In the genomic region with DNA sequence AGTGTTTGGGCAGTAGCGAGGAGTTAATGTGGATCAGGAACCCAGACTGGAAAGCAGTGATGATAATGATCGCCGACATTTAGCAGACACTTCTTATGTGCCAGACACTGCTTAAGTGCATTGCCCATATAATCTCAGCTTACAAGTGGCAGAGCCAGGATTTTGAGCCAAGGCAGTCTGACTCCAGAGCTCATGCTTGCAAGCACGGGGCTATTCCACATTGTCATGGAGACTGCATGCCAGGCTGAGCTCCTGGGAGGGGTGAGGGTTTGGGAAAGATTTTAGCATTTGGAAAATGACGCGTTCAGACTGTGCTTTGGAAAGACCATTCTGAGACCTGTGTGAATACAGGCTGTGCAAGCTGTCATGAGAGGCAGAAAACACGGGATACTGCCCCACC, we compare ENCODE assay signal across 14 cellular contexts.
A peak's percentile ranks its signal among the peaks of the same experiment; 100 is the strongest.
DNase-seq lines count a peak whose midpoint lies in the region; ATAC-seq and TF ChIP-seq lines count a peak whose summit lies in the region.
"Had no signal": no experiment of that assay in that cellular context is flagged by ENCODE, and none has a peak within 500 bp of the region (broad histone marks: within the 10 kb centered on the region; RNA-seq: fewer than 3 reads in every experiment).

No MANE protein-coding gene starts in this region.

- no peak for TF ChIP-seq POLR2A in gastroesophageal sphincter (IDR thresholded peaks at IDR 0.05)

- H4K20me1 ChIP-seq in SK-N-SH (ENCODE audit: insufficient read depth), result no peaks in the 10 kb centered on the region

- TF ChIP-seq CTCF in SK-N-SH (IDR thresholded peaks at IDR 0.05) (no peak), gastroesophageal sphincter (IDR thresholded peaks at IDR 0.05) (no peak), retinal pigment epithelial cell (conservative IDR thresholded peaks at IDR 0.05; ENCODE audit: low read depth, low read length) (no peak)

- peak overlapping the region; percentile 84 to 93 for H3K27ac ChIP-seq in SK-N-SH (ENCODE audit: low read depth in 2 of 2, low read length in 1 of 2)
- peak overlapping the region in 3 of 4 donors; percentile 50 to 65 (median 61) for H3K27ac ChIP-seq in gastroesophageal sphincter

- peak overlapping the region; percentile 73; the same call in 1 of the 2 replicates for H2AFZ ChIP-seq in SK-N-SH (ENCODE audit: low read depth)

- peak overlapping the region; percentile 46 for H3K4me2 ChIP-seq in SK-N-SH

- H3K9ac ChIP-seq in SK-N-SH, result peak overlapping the region; percentile 36; the same call in 1 of the 2 replicates

- H3K9me2 ChIP-seq in SK-N-SH, result no peaks in the 10 kb centered on the region

- in situ Hi-C loops in G401 (cut with HindIII; ENCODE audit: low sequenced_read_pairs), result no loop called here

- TF ChIP-seq EP300 in SK-N-SH (IDR thresholded peaks at IDR 0.05; ENCODE audit: borderline replicate concordance in 1 of 2, low read depth in 1 of 2, low read length in 1 of 2) (peak; percentile 80 to 92; a peak in 3 of 4 replicates), gastroesophageal sphincter (IDR thresholded peaks at IDR 0.05) (no peak)

- H3K4me3 ChIP-seq in SK-N-SH (ENCODE audit: low read depth in 2 of 2, low read length in 1 of 2), result no peak overlapping the region; a peak in 1 of 4 replicates
- no peak overlapping the region for H3K4me3 ChIP-seq in gastroesophageal sphincter
- peak overlapping the region; percentile 16 for H3K4me3 ChIP-seq in retinal pigment epithelial cell (ENCODE audit: low read length)

- CTCF ChIA-PET in SK-N-SH (lab: Yijun Ruan, JAX), result interaction anchor here (0.9 to 1.4 kb wide), 4 partner anchors 10 to 972 kb away, joined by 3 to 7 read pairs (median 4); no protein-coding TSS in a partner anchor

- ATAC-seq in gastroesophageal sphincter, result peak; percentile 78
- ATAC-seq in left colon, result no peak
- no peak for ATAC-seq in GM21723 (IDR thresholded peaks at IDR 0.05; ENCODE audit: unreplicated experiment)
- ATAC-seq: Panc1 had no signal

- H3K27me3 ChIP-seq in SK-N-SH (ENCODE audit: insufficient read depth) (no peaks in the 10 kb centered on the region), gastroesophageal sphincter (no peaks in the 10 kb centered on the region)

- intact Hi-C loops in left colon (cut with DNase I, micrococcal nuclease), result no loop called here

- H3K36me3 ChIP-seq in SK-N-SH (replicated peaks in 1 of 2; ENCODE audit: control insufficient read depth in 1 of 2, insufficient read depth in 2 of 2, low read length in 1 of 2) (no peaks in the 10 kb centered on the region), gastroesophageal sphincter (no peaks in the 10 kb centered on the region)

- H3K4me1 ChIP-seq in SK-N-SH (ENCODE audit: control insufficient read depth in 1 of 2, insufficient read depth in 2 of 2, low read depth in 1 of 2, low read length in 1 of 2), result peaks cover 16 to 32% of the 10 kb centered on the region in 2 experiments; a peak in 3 of 4 replicates
- peaks cover 0 to 17% (median 0%) of the 10 kb centered on the region in 3 donors for H3K4me1 ChIP-seq in gastroesophageal sphincter

- H3F3A ChIP-seq in SK-N-SH (replicated peaks; ENCODE audit: insufficient read depth), result peaks cover 16% of the 10 kb centered on the region

- peak; percentile 37; the same call in 1 of the 2 replicates for TF ChIP-seq RAD21 in SK-N-SH (IDR thresholded peaks at IDR 0.05; ENCODE audit: low read length)

- POLR2A ChIA-PET in SK-N-SH (lab: Yijun Ruan, JAX), result interaction anchor here (0.7 kb wide), 1 partner anchor 29 kb away, joined by 3 read pairs; no protein-coding TSS in a partner anchor

- peak; percentile 84 for DNase-seq in G401 (ENCODE audit: low spot score)
- DNase-seq in SK-N-SH, result peak; percentile 58
- DNase-seq in retinal pigment epithelial cell (ENCODE audit: low read depth), result peak; percentile 96
- DNase-seq in activated CD4-positive, alpha-beta T cell treated with anti-CD3 and anti-CD28 coated beads for 1 hour, result no peak
- DNase-seq in activated CD4-positive, CD25-positive, alpha-beta regulatory T cell (lab: John Stamatoyannopoulos, UW), result no peak
- no peak for DNase-seq in left colon
- DNase-seq: CD4-positive, alpha-beta memory T cell; NCI-H1694 treated with DMSO at 0.1 percent for 48 hours; stimulated activated CD4-positive, alpha-beta T cell treated with anti-CD3 and anti-CD28 coated beads, Interleukin-15, amount 100 ng/mL, for 24 hours; stimulated activated CD8-positive, alpha-beta memory T cell treated with anti-CD3 and anti-CD28 coated beads, Interleukin-4, amount 100 ng/mL, for 48 hours; T1000 had no signal

- no peaks in the 10 kb centered on the region for H3K79me2 ChIP-seq in SK-N-SH (ENCODE audit: insufficient read depth)

- no peaks in the 10 kb centered on the region for H3K9me3 ChIP-seq in SK-N-SH
- no peaks in the 10 kb centered on the region for H3K9me3 ChIP-seq in gastroesophageal sphincter

- 23% methylated on average over 7 of the region's 7 CpGs for WGBS in SK-N-SH (ENCODE audit: low lambda C conversion rate)
- 28 to 34% methylated on average over 3 to 7 of the region's 7 CpGs for WGBS in gastroesophageal sphincter (ENCODE audit: low coverage in 1 of 2), 2 donors

TF ChIP-seq in SK-N-SH, 30 proteins besides CTCF, POLR2A, EP300 and RAD21 (continues in another document):
- TF ChIP-seq, protein P1, sequence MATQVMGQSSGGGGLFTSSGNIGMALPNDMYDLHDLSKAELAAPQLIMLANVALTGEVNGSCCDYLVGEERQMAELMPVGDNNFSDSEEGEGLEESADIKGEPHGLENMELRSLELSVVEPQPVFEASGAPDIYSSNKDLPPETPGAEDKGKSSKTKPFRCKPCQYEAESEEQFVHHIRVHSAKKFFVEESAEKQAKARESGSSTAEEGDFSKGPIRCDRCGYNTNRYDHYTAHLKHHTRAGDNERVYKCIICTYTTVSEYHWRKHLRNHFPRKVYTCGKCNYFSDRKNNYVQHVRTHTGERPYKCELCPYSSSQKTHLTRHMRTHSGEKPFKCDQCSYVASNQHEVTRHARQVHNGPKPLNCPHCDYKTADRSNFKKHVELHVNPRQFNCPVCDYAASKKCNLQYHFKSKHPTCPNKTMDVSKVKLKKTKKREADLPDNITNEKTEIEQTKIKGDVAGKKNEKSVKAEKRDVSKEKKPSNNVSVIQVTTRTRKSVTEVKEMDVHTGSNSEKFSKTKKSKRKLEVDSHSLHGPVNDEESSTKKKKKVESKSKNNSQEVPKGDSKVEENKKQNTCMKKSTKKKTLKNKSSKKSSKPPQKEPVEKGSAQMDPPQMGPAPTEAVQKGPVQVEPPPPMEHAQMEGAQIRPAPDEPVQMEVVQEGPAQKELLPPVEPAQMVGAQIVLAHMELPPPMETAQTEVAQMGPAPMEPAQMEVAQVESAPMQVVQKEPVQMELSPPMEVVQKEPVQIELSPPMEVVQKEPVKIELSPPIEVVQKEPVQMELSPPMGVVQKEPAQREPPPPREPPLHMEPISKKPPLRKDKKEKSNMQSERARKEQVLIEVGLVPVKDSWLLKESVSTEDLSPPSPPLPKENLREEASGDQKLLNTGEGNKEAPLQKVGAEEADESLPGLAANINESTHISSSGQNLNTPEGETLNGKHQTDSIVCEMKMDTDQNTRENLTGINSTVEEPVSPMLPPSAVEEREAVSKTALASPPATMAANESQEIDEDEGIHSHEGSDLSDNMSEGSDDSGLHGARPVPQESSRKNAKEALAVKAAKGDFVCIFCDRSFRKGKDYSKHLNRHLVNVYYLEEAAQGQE (IDR thresholded peaks at IDR 0.05; ENCODE audit: low read depth, low read length), result peak; percentile 34; the same call in 1 of the 2 replicates
- TF ChIP-seq, protein P2, sequence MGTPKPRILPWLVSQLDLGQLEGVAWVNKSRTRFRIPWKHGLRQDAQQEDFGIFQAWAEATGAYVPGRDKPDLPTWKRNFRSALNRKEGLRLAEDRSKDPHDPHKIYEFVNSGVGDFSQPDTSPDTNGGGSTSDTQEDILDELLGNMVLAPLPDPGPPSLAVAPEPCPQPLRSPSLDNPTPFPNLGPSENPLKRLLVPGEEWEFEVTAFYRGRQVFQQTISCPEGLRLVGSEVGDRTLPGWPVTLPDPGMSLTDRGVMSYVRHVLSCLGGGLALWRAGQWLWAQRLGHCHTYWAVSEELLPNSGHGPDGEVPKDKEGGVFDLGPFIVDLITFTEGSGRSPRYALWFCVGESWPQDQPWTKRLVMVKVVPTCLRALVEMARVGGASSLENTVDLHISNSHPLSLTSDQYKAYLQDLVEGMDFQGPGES (IDR thresholded peaks at IDR 0.05; ENCODE audit: low read depth, low read length), result no peak
- TF ChIP-seq EZH2phosphoT487 (IDR thresholded peaks at IDR 0.05; ENCODE audit: borderline replicate concordance, low read depth) (no peak), RXRA (IDR thresholded peaks at IDR 0.05; ENCODE audit: borderline replicate concordance, low read depth) (no peak), FOXJ3 (CRISPR knock-in tag; IDR thresholded peaks at IDR 0.05) (peak; percentile 78), GATA2 (CRISPR knock-in tag; IDR thresholded peaks at IDR 0.05) (peak; percentile 94), RFX5 (IDR thresholded peaks at IDR 0.05; ENCODE audit: low read length) (peak; percentile 14; the same call in 1 of the 2 replicates), TCF12 (IDR thresholded peaks at IDR 0.05) (peak; percentile 93), YY1 (IDR thresholded peaks at IDR 0.05; ENCODE audit: low read depth) (no peak), FOXM1 (IDR thresholded peaks at IDR 0.05; ENCODE audit: low read depth) (no peak), POLR2AphosphoS5 (IDR thresholded peaks at IDR 0.05; ENCODE audit: low read depth, low read length) (peak; percentile 74), TEAD4 (IDR thresholded peaks at IDR 0.05; ENCODE audit: borderline replicate concordance, insufficient read depth) (peak; percentile 66; the same call in 1 of the 2 replicates), SMC3 (IDR thresholded peaks at IDR 0.05; ENCODE audit: low read depth, low read length) (peak; percentile 18; the same call in 1 of the 2 replicates)
- TF ChIP-seq, protein P3, sequence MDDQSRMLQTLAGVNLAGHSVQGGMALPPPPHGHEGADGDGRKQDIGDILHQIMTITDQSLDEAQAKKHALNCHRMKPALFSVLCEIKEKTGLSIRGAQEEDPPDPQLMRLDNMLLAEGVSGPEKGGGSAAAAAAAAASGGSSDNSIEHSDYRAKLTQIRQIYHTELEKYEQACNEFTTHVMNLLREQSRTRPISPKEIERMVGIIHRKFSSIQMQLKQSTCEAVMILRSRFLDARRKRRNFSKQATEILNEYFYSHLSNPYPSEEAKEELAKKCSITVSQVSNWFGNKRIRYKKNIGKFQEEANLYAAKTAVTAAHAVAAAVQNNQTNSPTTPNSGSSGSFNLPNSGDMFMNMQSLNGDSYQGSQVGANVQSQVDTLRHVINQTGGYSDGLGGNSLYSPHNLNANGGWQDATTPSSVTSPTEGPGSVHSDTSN (IDR thresholded peaks at IDR 0.05), result peak; percentile 93

Comparison
In these comparisons a context has a peak if more than half of its experiments do, and no peak if none do; other contexts are left out.
1. DNase-seq: peak in G401 (single experiment), SK-N-SH (single experiment) and retinal pigment epithelial cell (single experiment); none in activated CD4-positive, alpha-beta T cell treated with anti-CD3 and anti-CD28 coated beads for 1 hour (single experiment), activated CD4-positive, CD25-positive, alpha-beta regulatory T cell (0 of 4) and left colon (0 of 2).